In the genomic region with DNA sequence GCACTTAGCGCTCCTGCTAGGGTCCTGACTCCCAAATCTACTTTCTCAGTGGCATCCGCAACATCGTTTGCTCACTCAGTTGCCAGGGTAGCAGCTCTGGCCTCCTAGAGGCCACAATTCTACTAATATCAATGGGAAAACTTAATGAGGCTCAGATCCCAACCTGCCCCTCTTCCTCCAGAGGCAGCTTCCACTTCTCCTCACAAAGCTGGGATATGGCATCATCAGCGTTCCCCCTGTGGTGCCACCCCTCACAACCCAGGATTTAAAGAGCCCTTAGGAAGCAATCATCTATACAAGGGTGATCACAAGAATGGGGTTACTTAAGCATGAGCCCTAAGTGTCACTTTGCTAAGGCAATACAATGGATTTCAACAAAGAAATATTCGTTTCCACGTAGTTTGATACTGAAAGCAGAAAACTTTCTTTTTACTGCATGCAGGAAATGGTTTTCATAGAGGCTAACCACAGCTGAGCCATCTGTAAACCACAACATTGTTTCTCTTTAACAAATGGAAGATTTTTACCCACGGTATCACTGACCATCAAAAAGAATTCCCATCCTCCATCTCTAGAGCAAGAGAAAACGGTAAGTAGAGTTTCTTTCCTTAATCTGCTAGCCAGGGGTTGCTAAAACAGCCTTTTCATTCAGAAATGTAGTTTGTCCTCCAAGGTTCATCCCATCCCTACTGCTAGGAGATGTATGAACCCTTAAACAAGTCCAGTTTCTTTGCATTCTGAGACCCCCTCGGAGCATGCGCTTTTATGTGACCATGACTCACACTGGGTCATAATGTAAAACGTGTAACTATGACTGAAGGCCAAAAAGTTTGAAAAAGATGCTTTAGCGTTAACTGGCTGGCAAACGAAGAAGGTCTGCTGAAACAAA, we compare ENCODE assay signal across 8 cellular contexts.
A peak's percentile ranks its signal among the peaks of the same experiment; 100 is the strongest.
DNase-seq lines count a peak whose midpoint lies in the region; ATAC-seq and TF ChIP-seq lines count a peak whose summit lies in the region.

No MANE protein-coding gene starts in this region.

- H3K4ac ChIP-seq in trophoblast cell (ENCODE audit: low read depth, low read length) = no peak overlapping the region

- H2BK120ac ChIP-seq in trophoblast cell (ENCODE audit: insufficient read depth, low read length, poor library complexity) = no peak overlapping the region

- no peak overlapping the region for H4K12ac ChIP-seq in trophoblast cell (ENCODE audit: low read depth, low read length)

- no peaks in the 10 kb centered on the region for H3K79me2 ChIP-seq in trophoblast cell (ENCODE audit: control insufficient read depth, insufficient read depth, low read length, poor library complexity)

- peaks cover 37% of the 10 kb centered on the region for H3K4me1 Mint-ChIP-seq in brain

- H4K8ac ChIP-seq in trophoblast cell (ENCODE audit: low read depth, low read length) = peak overlapping the region; percentile 40

- H3K27ac Mint-ChIP-seq in brain = peak overlapping the region in 3 of 5 experiments; percentile 11 to 86 (median 57)

- H3K4me1 ChIP-seq in trophoblast cell (ENCODE audit: control insufficient read depth in 1 of 2, insufficient read depth in 2 of 2, low read length in 2 of 2) = peaks cover 4 to 11% of the 10 kb centered on the region in 2 experiments

- no peak overlapping the region for H2BK12ac ChIP-seq in trophoblast cell (ENCODE audit: low read length)

- H3K9me3 Mint-ChIP-seq in brain = no peaks in the 10 kb centered on the region

- H3K27ac ChIP-seq in trophoblast cell (ENCODE audit: low read depth, low read length) = peak overlapping the region; percentile 7

- no peak overlapping the region for H3K9ac ChIP-seq in trophoblast cell (ENCODE audit: low read length)

- H3K36me3 ChIP-seq in trophoblast cell (ENCODE audit: control insufficient read depth in 1 of 2, insufficient read depth in 2 of 2, low read length in 2 of 2) = peaks cover 3 to 5% of the 10 kb centered on the region in 2 experiments

- WGBS in trophoblast cell (ENCODE audit: extremely low coverage, insufficient coverage, insufficient read length) = no CpG with 5 or more reads among the region's 13 CpGs

- H3K4me3 ChIP-seq in trophoblast cell (ENCODE audit: low read depth, low read length) = no peak overlapping the region

- no peak overlapping the region for H4K91ac ChIP-seq in trophoblast cell (ENCODE audit: low read depth, low read length)

- no peak overlapping the region for H3K14ac ChIP-seq in trophoblast cell (ENCODE audit: low read length)

- H2AFZ ChIP-seq in trophoblast cell (ENCODE audit: insufficient read depth, low read length, poor library complexity) = no peak overlapping the region

- TF ChIP-seq CTCF in brain (conservative IDR thresholded peaks at IDR 0.05) = no peak

- no peaks in the 10 kb centered on the region for H3K27me3 Mint-ChIP-seq in brain

- H3K23ac ChIP-seq in trophoblast cell (ENCODE audit: low read length) = peak overlapping the region; percentile 56

- H2BK5ac ChIP-seq in trophoblast cell (ENCODE audit: low read depth, low read length, poor library complexity) = no peak overlapping the region

- H3K79me1 ChIP-seq in trophoblast cell (ENCODE audit: low read length) = peaks cover 7% of the 10 kb centered on the region

- no peak overlapping the region for H2AK5ac ChIP-seq in trophoblast cell (ENCODE audit: low read length)

- H3K27me3 ChIP-seq in trophoblast cell (ENCODE audit: insufficient read depth, low read length) = no peaks in the 10 kb centered on the region

- H3K4me3 Mint-ChIP-seq in brain = no peak overlapping the region

- no peak overlapping the region for H3K18ac ChIP-seq in trophoblast cell (ENCODE audit: low read length)

- peaks cover 23% of the 10 kb centered on the region for H3K36me3 Mint-ChIP-seq in brain

- H3K4me2 ChIP-seq in trophoblast cell (ENCODE audit: low read length) = no peak overlapping the region

- DNase-seq in EH (ENCODE audit: low read depth) (peak; percentile 94), trophoblast cell (no peak), ecto neural progenitor cell (ENCODE audit: low spot score) (no peak), cortex of kidney (lab: John Stamatoyannopoulos, UW) (no peak)
- DNase-seq in stimulated activated CD4-positive, alpha-beta T cell treated with anti-CD3 and anti-CD28 coated beads, Interleukin-2, amount 100 ng/mL, for 48 hours = no peak

- no peaks in the 10 kb centered on the region for H3K9me3 ChIP-seq in trophoblast cell (ENCODE audit: insufficient read depth, low read depth, low read length)

- ATAC-seq in GM21367 (IDR thresholded peaks at IDR 0.05; ENCODE audit: unreplicated experiment) (peak; percentile 79), HG03571 (IDR thresholded peaks at IDR 0.05; ENCODE audit: unreplicated experiment) (peak; percentile 79)
